In the genomic region with DNA sequence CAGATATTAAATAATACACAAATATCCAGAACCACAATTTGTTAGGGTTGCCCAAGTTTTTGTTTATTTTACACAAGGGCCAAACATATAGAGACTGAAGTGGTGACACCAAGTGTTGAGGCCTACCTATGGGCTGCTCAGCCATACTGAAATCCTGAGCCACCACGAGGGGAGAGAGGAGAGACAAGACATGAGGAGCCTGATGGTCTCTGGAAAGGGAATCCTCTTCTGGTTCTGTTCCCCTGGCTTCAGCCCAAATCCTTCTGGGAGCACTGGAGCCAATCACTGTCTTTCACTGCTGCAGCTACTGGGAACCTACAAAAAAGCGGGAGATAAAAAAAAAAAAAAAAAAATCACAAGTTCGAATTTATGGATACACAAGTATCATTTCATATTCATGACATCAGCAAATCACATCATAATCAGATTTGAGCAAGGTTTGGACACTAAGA, we compare ENCODE assay signal across 1 cellular context.
TF ChIP-seq lines count a peak whose summit lies in the region.

No MANE protein-coding gene starts in this region.

TF ChIP-seq in K562, 482 proteins besides CTCF, POLR2A, EP300 and RAD21 (continued from another document and continues in another):
- TF ChIP-seq, protein P1, sequence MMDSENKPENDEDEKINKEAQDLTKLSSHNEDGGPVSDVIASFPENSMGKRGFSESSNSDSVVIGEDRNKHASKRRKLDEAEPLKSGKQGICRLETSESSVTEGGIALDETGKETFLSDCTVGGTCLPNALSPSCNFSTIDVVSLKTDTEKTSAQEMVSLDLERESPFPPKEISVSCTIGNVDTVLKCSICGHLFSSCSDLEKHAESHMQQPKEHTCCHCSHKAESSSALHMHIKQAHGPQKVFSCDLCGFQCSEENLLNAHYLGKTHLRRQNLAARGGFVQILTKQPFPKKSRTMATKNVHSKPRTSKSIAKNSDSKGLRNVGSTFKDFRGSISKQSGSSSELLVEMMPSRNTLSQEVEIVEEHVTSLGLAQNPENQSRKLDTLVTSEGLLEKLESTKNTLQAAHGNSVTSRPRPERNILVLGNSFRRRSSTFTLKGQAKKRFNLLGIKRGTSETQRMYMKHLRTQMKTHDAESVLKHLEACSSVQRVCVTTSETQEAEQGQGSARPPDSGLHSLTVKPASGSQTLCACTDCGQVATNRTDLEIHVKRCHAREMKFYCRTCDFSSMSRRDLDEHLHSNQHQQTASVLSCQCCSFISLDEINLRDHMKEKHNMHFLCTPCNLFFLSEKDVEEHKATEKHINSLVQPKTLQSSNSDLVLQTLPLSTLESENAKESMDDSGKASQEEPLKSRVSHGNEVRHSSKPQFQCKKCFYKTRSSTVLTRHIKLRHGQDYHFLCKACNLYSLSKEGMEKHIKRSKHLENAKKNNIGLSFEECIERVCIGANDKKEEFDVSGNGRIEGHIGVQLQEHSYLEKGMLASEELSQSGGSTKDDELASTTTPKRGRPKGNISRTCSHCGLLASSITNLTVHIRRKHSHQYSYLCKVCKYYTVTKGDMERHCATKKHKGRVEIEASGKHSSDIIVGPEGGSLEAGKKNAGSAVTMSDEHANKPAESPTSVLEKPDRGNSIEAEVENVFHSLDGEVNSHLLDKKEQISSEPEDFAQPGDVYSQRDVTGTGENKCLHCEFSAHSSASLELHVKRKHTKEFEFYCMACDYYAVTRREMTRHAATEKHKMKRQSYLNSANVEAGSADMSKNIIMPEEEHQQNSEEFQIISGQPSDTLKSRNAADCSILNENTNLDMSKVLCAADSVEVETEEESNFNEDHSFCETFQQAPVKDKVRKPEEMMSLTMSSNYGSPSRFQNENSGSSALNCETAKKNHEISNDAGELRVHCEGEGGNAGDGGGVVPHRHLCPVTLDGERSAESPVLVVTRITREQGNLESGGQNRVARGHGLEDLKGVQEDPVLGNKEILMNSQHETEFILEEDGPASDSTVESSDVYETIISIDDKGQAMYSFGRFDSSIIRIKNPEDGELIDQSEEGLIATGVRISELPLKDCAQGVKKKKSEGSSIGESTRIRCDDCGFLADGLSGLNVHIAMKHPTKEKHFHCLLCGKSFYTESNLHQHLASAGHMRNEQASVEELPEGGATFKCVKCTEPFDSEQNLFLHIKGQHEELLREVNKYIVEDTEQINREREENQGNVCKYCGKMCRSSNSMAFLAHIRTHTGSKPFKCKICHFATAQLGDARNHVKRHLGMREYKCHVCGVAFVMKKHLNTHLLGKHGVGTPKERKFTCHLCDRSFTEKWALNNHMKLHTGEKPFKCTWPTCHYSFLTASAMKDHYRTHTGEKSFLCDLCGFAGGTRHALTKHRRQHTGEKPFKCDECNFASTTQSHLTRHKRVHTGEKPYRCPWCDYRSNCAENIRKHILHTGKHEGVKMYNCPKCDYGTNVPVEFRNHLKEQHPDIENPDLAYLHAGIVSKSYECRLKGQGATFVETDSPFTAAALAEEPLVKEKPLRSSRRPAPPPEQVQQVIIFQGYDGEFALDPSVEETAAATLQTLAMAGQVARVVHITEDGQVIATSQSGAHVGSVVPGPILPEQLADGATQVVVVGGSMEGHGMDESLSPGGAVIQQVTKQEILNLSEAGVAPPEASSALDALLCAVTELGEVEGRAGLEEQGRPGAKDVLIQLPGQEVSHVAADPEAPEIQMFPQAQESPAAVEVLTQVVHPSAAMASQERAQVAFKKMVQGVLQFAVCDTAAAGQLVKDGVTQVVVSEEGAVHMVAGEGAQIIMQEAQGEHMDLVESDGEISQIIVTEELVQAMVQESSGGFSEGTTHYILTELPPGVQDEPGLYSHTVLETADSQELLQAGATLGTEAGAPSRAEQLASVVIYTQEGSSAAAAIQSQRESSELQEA (IDR thresholded peaks at IDR 0.05; ENCODE audit: low read depth), result no peak
- no peak for TF ChIP-seq ADNP (tag; IDR thresholded peaks at IDR 0.05)
- no peak for TF ChIP-seq RCOR1 (IDR thresholded peaks at IDR 0.05; ENCODE audit: borderline replicate concordance in 1 of 2, low read depth in 2 of 2, low read length in 2 of 2)
- TF ChIP-seq NFYB (IDR thresholded peaks at IDR 0.05; ENCODE audit: extremely low read depth, insufficient read length), result no peak
- TF ChIP-seq, protein P2, sequence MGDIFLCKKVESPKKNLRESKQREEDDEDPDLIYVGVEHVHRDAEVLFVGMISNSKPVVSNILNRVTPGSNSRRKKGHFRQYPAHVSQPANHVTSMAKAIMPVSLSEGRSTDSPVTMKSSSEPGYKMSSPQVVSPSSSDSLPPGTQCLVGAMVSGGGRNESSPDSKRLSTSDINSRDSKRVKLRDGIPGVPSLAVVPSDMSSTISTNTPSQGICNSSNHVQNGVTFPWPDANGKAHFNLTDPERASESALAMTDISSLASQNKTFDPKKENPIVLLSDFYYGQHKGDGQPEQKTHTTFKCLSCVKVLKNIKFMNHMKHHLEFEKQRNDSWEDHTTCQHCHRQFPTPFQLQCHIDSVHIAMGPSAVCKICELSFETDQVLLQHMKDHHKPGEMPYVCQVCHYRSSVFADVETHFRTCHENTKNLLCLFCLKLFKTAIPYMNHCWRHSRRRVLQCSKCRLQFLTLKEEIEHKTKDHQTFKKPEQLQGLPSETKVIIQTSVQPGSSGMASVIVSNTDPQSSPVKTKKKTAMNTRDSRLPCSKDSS (IDR thresholded peaks at IDR 0.05; ENCODE audit: low read depth, partially characterized antibody), result no peak
- peak; percentile 83 for TF ChIP-seq ZFX (CRISPR knock-in tag; IDR thresholded peaks at IDR 0.05)
- TF ChIP-seq MTA3 (IDR thresholded peaks at IDR 0.05; ENCODE audit: borderline replicate concordance), result no peak
- TF ChIP-seq LARP7 (IDR thresholded peaks at IDR 0.05), result no peak
- TF ChIP-seq, protein P3, sequence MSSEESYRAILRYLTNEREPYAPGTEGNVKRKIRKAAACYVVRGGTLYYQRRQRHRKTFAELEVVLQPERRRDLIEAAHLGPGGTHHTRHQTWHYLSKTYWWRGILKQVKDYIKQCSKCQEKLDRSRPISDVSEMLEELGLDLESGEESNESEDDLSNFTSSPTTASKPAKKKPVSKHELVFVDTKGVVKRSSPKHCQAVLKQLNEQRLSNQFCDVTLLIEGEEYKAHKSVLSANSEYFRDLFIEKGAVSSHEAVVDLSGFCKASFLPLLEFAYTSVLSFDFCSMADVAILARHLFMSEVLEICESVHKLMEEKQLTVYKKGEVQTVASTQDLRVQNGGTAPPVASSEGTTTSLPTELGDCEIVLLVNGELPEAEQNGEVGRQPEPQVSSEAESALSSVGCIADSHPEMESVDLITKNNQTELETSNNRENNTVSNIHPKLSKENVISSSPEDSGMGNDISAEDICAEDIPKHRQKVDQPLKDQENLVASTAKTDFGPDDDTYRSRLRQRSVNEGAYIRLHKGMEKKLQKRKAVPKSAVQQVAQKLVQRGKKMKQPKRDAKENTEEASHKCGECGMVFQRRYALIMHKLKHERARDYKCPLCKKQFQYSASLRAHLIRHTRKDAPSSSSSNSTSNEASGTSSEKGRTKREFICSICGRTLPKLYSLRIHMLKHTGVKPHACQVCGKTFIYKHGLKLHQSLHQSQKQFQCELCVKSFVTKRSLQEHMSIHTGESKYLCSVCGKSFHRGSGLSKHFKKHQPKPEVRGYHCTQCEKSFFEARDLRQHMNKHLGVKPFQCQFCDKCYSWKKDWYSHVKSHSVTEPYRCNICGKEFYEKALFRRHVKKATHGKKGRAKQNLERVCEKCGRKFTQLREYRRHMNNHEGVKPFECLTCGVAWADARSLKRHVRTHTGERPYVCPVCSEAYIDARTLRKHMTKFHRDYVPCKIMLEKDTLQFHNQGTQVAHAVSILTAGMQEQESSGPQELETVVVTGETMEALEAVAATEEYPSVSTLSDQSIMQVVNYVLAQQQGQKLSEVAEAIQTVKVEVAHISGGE (CRISPR knock-in tag; IDR thresholded peaks at IDR 0.05), result no peak
- no peak for TF ChIP-seq YBX1 (IDR thresholded peaks at IDR 0.05)
- TF ChIP-seq ZNF695 (CRISPR knock-in tag; IDR thresholded peaks at IDR 0.05), result no peak
- TF ChIP-seq, protein P4, sequence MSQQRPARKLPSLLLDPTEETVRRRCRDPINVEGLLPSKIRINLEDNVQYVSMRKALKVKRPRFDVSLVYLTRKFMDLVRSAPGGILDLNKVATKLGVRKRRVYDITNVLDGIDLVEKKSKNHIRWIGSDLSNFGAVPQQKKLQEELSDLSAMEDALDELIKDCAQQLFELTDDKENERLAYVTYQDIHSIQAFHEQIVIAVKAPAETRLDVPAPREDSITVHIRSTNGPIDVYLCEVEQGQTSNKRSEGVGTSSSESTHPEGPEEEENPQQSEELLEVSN (IDR thresholded peaks at IDR 0.05; ENCODE audit: borderline replicate concordance in 1 of 2, extremely low read depth in 1 of 2, insufficient read depth in 1 of 2, insufficient read length in 1 of 2, low read depth in 1 of 2, low read length in 1 of 2, poor library complexity in 1 of 2, severe bottlenecking in 1 of 2), result peak; percentile 64 to 66
- TF ChIP-seq NR2C2 (CRISPR knock-in tag; IDR thresholded peaks at IDR 0.05), result no peak
- 0 out of 2 replicates have a peak, but pooled peaks have one; percentile 15 for TF ChIP-seq NR2C2 (tag; IDR thresholded peaks at IDR 0.05)
- no peak for TF ChIP-seq LEF1 (IDR thresholded peaks at IDR 0.05)
- TF ChIP-seq HEY1 (CRISPR knock-in tag; IDR thresholded peaks at IDR 0.05; ENCODE audit: borderline replicate concordance), result no peak
- TF ChIP-seq ZNF507 (tag; conservative IDR thresholded peaks at IDR 0.05), result no peak
- no peak for TF ChIP-seq POLR2H (tag; IDR thresholded peaks at IDR 0.05; ENCODE audit: low read depth)
- TF ChIP-seq TEAD2 (tag; IDR thresholded peaks at IDR 0.05), result no peak
- no peak for TF ChIP-seq ZNF143 (CRISPR knock-in tag; IDR thresholded peaks at IDR 0.05)
- no peak for TF ChIP-seq POLR3G (IDR thresholded peaks at IDR 0.05; ENCODE audit: extremely low read depth, insufficient read length, insufficient replicate concordance)
- TF ChIP-seq FOSL1 (tag; conservative IDR thresholded peaks at IDR 0.05), result no peak
- TF ChIP-seq C11orf30 (IDR thresholded peaks at IDR 0.05; ENCODE audit: low read depth), result peak; percentile 69
- TF ChIP-seq, protein P5, sequence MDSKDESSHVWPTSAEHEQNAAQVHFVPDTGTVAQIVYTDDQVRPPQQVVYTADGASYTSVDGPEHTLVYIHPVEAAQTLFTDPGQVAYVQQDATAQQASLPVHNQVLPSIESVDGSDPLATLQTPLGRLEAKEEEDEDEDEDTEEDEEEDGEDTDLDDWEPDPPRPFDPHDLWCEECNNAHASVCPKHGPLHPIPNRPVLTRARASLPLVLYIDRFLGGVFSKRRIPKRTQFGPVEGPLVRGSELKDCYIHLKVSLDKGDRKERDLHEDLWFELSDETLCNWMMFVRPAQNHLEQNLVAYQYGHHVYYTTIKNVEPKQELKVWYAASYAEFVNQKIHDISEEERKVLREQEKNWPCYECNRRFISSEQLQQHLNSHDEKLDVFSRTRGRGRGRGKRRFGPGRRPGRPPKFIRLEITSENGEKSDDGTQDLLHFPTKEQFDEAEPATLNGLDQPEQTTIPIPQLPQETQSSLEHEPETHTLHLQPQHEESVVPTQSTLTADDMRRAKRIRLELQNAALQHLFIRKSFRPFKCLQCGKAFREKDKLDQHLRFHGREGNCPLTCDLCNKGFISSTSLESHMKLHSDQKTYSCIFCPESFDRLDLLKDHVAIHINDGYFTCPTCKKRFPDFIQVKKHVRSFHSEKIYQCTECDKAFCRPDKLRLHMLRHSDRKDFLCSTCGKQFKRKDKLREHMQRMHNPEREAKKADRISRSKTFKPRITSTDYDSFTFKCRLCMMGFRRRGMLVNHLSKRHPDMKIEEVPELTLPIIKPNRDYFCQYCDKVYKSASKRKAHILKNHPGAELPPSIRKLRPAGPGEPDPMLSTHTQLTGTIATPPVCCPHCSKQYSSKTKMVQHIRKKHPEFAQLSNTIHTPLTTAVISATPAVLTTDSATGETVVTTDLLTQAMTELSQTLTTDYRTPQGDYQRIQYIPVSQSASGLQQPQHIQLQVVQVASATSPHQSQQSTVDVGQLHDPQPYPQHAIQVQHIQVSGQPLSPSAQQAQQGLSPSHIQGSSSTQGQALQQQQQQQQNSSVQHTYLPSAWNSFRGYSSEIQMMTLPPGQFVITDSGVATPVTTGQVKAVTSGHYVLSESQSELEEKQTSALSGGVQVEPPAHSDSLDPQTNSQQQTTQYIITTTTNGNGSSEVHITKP (IDR thresholded peaks at IDR 0.05; ENCODE audit: partially characterized antibody), result no peak
- no peak for TF ChIP-seq ZNF184 (CRISPR knock-in tag; IDR thresholded peaks at IDR 0.05)
- no peak for TF ChIP-seq CREB1 (IDR thresholded peaks at IDR 0.05)
- no peak for TF ChIP-seq CREB1 (CRISPR knock-in tag; IDR thresholded peaks at IDR 0.05)
- TF ChIP-seq, protein P6, sequence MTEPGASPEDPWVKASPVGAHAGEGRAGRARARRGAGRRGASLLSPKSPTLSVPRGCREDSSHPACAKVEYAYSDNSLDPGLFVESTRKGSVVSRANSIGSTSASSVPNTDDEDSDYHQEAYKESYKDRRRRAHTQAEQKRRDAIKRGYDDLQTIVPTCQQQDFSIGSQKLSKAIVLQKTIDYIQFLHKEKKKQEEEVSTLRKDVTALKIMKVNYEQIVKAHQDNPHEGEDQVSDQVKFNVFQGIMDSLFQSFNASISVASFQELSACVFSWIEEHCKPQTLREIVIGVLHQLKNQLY (CRISPR knock-in tag; conservative IDR thresholded peaks at IDR 0.05), result no peak
- TF ChIP-seq, protein P7, sequence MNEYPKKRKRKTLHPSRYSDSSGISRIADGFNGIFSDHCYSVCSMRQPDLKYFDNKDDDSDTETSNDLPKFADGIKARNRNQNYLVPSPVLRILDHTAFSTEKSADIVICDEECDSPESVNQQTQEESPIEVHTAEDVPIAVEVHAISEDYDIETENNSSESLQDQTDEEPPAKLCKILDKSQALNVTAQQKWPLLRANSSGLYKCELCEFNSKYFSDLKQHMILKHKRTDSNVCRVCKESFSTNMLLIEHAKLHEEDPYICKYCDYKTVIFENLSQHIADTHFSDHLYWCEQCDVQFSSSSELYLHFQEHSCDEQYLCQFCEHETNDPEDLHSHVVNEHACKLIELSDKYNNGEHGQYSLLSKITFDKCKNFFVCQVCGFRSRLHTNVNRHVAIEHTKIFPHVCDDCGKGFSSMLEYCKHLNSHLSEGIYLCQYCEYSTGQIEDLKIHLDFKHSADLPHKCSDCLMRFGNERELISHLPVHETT (CRISPR knock-in tag; conservative IDR thresholded peaks at IDR 0.05 in 1 of 2, IDR thresholded peaks at IDR 0.05 in 1 of 2), result peak in 1 of 2 experiments; percentile 28; a peak in 1 of 4 replicates
- TF ChIP-seq JUNB (CRISPR knock-in tag; conservative IDR thresholded peaks at IDR 0.05), result no peak
- no peak for TF ChIP-seq HNRNPK (IDR thresholded peaks at IDR 0.05; ENCODE audit: low read depth, low read length, poor library complexity, severe bottlenecking)
- TF ChIP-seq ATF7 (IDR thresholded peaks at IDR 0.05), result no peak
- no peak for TF ChIP-seq ZNF57 (CRISPR knock-in tag; IDR thresholded peaks at IDR 0.05)
- TF ChIP-seq FOXJ3 (CRISPR knock-in tag; IDR thresholded peaks at IDR 0.05), result no peak
- TF ChIP-seq, protein P8, sequence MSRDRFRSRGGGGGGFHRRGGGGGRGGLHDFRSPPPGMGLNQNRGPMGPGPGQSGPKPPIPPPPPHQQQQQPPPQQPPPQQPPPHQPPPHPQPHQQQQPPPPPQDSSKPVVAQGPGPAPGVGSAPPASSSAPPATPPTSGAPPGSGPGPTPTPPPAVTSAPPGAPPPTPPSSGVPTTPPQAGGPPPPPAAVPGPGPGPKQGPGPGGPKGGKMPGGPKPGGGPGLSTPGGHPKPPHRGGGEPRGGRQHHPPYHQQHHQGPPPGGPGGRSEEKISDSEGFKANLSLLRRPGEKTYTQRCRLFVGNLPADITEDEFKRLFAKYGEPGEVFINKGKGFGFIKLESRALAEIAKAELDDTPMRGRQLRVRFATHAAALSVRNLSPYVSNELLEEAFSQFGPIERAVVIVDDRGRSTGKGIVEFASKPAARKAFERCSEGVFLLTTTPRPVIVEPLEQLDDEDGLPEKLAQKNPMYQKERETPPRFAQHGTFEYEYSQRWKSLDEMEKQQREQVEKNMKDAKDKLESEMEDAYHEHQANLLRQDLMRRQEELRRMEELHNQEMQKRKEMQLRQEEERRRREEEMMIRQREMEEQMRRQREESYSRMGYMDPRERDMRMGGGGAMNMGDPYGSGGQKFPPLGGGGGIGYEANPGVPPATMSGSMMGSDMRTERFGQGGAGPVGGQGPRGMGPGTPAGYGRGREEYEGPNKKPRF (IDR thresholded peaks at IDR 0.05; ENCODE audit: low read depth, low read length), result no peak
- TF ChIP-seq TOE1 (IDR thresholded peaks at IDR 0.05; ENCODE audit: borderline replicate concordance), result no peak
- no peak for TF ChIP-seq TOE1 (CRISPR knock-in tag; IDR thresholded peaks at IDR 0.05; ENCODE audit: borderline replicate concordance, low read depth)
- no peak for TF ChIP-seq TARDBP (IDR thresholded peaks at IDR 0.05)
